In the genomic region with DNA sequence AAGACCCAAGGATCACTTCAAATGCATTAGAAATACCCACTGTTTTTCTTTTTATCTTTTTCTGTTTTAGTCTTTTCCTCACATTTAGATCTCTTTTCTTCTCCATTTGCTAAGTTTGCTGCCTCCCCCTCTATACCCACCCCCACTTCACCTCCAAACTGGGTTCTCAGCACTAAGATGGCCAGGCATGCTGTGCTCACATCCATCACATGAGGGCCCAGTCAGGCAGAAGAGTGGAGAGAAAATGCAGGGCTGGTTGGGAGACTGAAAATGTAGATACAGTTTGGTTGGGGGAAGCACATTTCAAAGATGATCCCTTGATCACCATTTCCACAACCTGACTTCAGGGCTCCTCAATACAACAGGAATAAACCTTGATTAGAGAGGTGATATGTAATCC, we compare ENCODE assay signal across 21 cellular contexts. TPM values are rescaled to one million over a fixed set of nuclear protein-coding genes. Genes with fewer than 3 reads are reported as not detected.
"Had no signal": no experiment of that assay in that cellular context is flagged by ENCODE, and none has a peak within 500 bp of the region (broad histone marks: within the 10 kb centered on the region; RNA-seq: fewer than 3 reads in every experiment).

No MANE protein-coding gene starts in this region.

- H3K9ac ChIP-seq: SK-N-SH had no signal

- H3K9me3 ChIP-seq: SK-N-SH had no signal

- DNase-seq: KBM-7, MV-4-11, NCI-H1048, NCI-H1105, NCI-H1417, NCI-H1436 treated with DMSO at 0.1 percent for 48 hours, NCI-H1694, NCI-H187 treated with DMSO at 0.1 percent for 48 hours, NCI-H2029 treated with DMSO at 0.1 percent for 48 hours, NCI-H2171 treated with DMSO at 0.1 percent for 48 hours, NCI-H345, NCI-H446 treated with DMSO at 0.1 percent for 48 hours, NCI-H510A treated with DMSO at 0.1 percent for 48 hours, NCI-H526, RPMI8226, SHP77, SK-N-SH, SW 1271 had no signal

- H3K4me2 ChIP-seq: SK-N-SH had no signal

- H3K27ac ChIP-seq: HL-60 had no signal

RNA-seq across cellular contexts. Expression of gene GAP43, which starts 8.7 kb away (rescaled TPM):
- total RNA-seq: MCF 10A, SK-MEL-5 had no signal
